ENCODE assay signal across 11 cellular contexts in genomic region chr22:39245130-39246039, GRCh38. TPM values are rescaled to one million over a fixed set of nuclear protein-coding genes. Genes with fewer than 3 reads are reported as not detected.
DNase-seq lines count a peak whose midpoint lies in the region; ATAC-seq, FAIRE-seq and TF ChIP-seq lines count a peak whose summit lies in the region.
"Had no signal": no experiment of that assay in that cellular context is flagged by ENCODE, and none has a peak within 500 bp of the region (broad histone marks: within the 10 kb centered on the region; RNA-seq: fewer than 3 reads in every experiment).

No MANE protein-coding gene starts in this region.

- peak overlapping the region; percentile 82 for H3K4me3 ChIP-seq in left ventricle myocardium inferior
- H3K4me3 ChIP-seq in skeletal muscle satellite cell (ENCODE audit: low read length): no peak overlapping the region
- no peak overlapping the region for H3K4me3 ChIP-seq in osteoblast (ENCODE audit: insufficient read depth, low read length)

- H4K20me1 ChIP-seq in osteoblast (ENCODE audit: insufficient read depth, low read length): no peaks in the 10 kb centered on the region

- H3K4me2 ChIP-seq in skeletal muscle satellite cell (ENCODE audit: low read length) (peak overlapping the region; percentile 79), osteoblast (ENCODE audit: insufficient read depth, low read length) (no peak overlapping the region)

- no peak for TF ChIP-seq CTCF in WTC11 (IDR thresholded peaks at IDR 0.05)
- TF ChIP-seq CTCF in left ventricle myocardium inferior (IDR thresholded peaks at IDR 0.05; ENCODE audit: borderline replicate concordance): no peak
- TF ChIP-seq CTCF in osteoblast (IDR thresholded peaks at IDR 0.05; ENCODE audit: extremely low read depth, low read depth, low read length): no peak

- TF ChIP-seq POLR2A in GM12892 (IDR thresholded peaks at IDR 0.05; ENCODE audit: low read depth, low read length): no peak

- H3K9me3 ChIP-seq in left ventricle myocardium inferior (replicated peaks) (no peaks in the 10 kb centered on the region), skeletal muscle satellite cell (replicated peaks; ENCODE audit: low read length) (no peaks in the 10 kb centered on the region), osteoblast (ENCODE audit: low read depth, low read length) (no peaks in the 10 kb centered on the region)
- H3K9me3 ChIP-seq: transverse colon had no signal

- peaks cover 76% of the 10 kb centered on the region for H3K27me3 Mint-ChIP-seq in WTC11 (ENCODE audit: low read depth)

- intact Hi-C loops in left ventricle myocardium inferior (cut with micrococcal nuclease): no loop called here

- H3K36me3 ChIP-seq in left ventricle myocardium inferior (no peaks in the 10 kb centered on the region), skeletal muscle satellite cell (ENCODE audit: insufficient read depth, low read length) (no peaks in the 10 kb centered on the region), osteoblast (ENCODE audit: insufficient read depth, low read length) (no peaks in the 10 kb centered on the region)
- H3K36me3 ChIP-seq: transverse colon had no signal

- no peak overlapping the region for H2AFZ ChIP-seq in osteoblast (ENCODE audit: low read length)

- H3K79me2 ChIP-seq in osteoblast (ENCODE audit: insufficient read depth, low read length): no peaks in the 10 kb centered on the region

- peaks cover 4% of the 10 kb centered on the region; the same call in 1 of the 2 replicates for H3K36me3 Mint-ChIP-seq in WTC11

- no peak overlapping the region for H3K27ac Mint-ChIP-seq in WTC11
- H3K27ac Mint-ChIP-seq: activated CD4-positive, alpha-beta T cell treated with anti-CD3 and anti-CD28 coated beads, Interleukin-2, amount 10 ng/mL, durations not matched to agents 7 days and 5 days had no signal

- POLR2A ChIA-PET in WTC11 (lab: Charles Lee): interaction anchor here (0.7 to 1.4 kb wide), 4 partner anchors 10 to 44 kb away, joined by 3 to 5 read pairs (median 4); no protein-coding TSS in a partner anchor

- FAIRE-seq in GM12892 (lab: Jason Lieb, UNC): peak; percentile 9

- CTCF ChIA-PET in WTC11 (lab: Charles Lee): interaction anchor here (0.7 to 2.0 kb wide), 10 partner anchors 10 to 110 kb away, joined by 3 to 6 read pairs (median 4); no protein-coding TSS in a partner anchor

- H3K27me3 ChIP-seq in left ventricle myocardium inferior (ENCODE audit: low read depth) (peaks cover 13% of the 10 kb centered on the region), skeletal muscle satellite cell (ENCODE audit: control insufficient read depth, insufficient read depth, low read length) (peaks cover 21% of the 10 kb centered on the region), osteoblast (ENCODE audit: insufficient read depth, low read length) (peaks cover 56% of the 10 kb centered on the region)

- no peaks in the 10 kb centered on the region for H3K9me3 Mint-ChIP-seq in WTC11
- H3K9me3 Mint-ChIP-seq: activated CD4-positive, alpha-beta T cell treated with anti-CD3 and anti-CD28 coated beads, Interleukin-2, amount 10 ng/mL, durations not matched to agents 7 days and 5 days had no signal

- ATAC-seq in WTC11: no peak

- H3K27ac ChIP-seq in left ventricle myocardium inferior (replicated peaks): peak overlapping the region; percentile 97
- H3K27ac ChIP-seq in osteoblast (ENCODE audit: low read depth, low read length): no peak overlapping the region

- peaks cover 27% of the 10 kb centered on the region for H3K4me1 Mint-ChIP-seq in WTC11

- peak overlapping the region; percentile 66 for H3K4me3 Mint-ChIP-seq in WTC11

- peaks cover 88% of the 10 kb centered on the region for H3K4me1 ChIP-seq in left ventricle myocardium inferior
- peaks cover 35% of the 10 kb centered on the region for H3K4me1 ChIP-seq in skeletal muscle satellite cell (ENCODE audit: control insufficient read depth, insufficient read depth, low read length)
- no peaks in the 10 kb centered on the region for H3K4me1 ChIP-seq in osteoblast (ENCODE audit: insufficient read depth, low read length)

- DNase-seq in GM12892 (ENCODE audit: insufficient read length) (no peak), WTC11 (ENCODE audit: low spot score) (no peak), left ventricle myocardium inferior (no peak), D341Med (ENCODE audit: low spot score) (no peak), osteoblast (ENCODE audit: insufficient read length, low spot score, missing footprints) (no peak)
- DNase-seq in activated effector memory CD4-positive, alpha-beta T cell treated with Interleukin-2 at 50 U/mL for 16 hours: no peak
- DNase-seq in stimulated activated CD4-positive, alpha-beta T cell treated with anti-CD3 and anti-CD28 coated beads, Interleukin-4, amount 100 ng/mL, for 24 hours: no peak
- DNase-seq: activated CD4-positive, alpha-beta T cell treated with anti-CD3 and anti-CD28 coated beads, Interleukin-2, amount 10 ng/mL, durations not matched to agents 7 days and 5 days; stimulated activated CD4-positive, alpha-beta T cell treated with anti-CD3 and anti-CD28 coated beads, Interleukin-15, amount 100 ng/mL, for 24 hours had no signal

- H3K9ac ChIP-seq in skeletal muscle satellite cell (ENCODE audit: low read depth, low read length): no peak overlapping the region

TF ChIP-seq in WTC11, 78 proteins besides CTCF, POLR2A, EP300 and RAD21 (continues in another document):
- TF ChIP-seq HMGA2 (CRISPR knock-in tag; IDR thresholded peaks at IDR 0.05) (no peak), SMAD3 (CRISPR knock-in tag; IDR thresholded peaks at IDR 0.05; ENCODE audit: borderline replicate concordance) (no peak), SP1 (CRISPR knock-in tag; conservative IDR thresholded peaks at IDR 0.05) (no peak), ESRRA (CRISPR knock-in tag; IDR thresholded peaks at IDR 0.05; ENCODE audit: borderline replicate concordance) (no peak), OVOL2 (CRISPR knock-in tag; IDR thresholded peaks at IDR 0.05; ENCODE audit: borderline replicate concordance) (no peak), MXD4 (CRISPR knock-in tag; IDR thresholded peaks at IDR 0.05; ENCODE audit: borderline replicate concordance) (no peak), ETV6 (CRISPR knock-in tag; IDR thresholded peaks at IDR 0.05) (no peak), NFYB (CRISPR knock-in tag; conservative IDR thresholded peaks at IDR 0.05; ENCODE audit: low read depth) (no peak), ZNF219 (CRISPR knock-in tag; IDR thresholded peaks at IDR 0.05; ENCODE audit: borderline replicate concordance) (no peak), USF2 (CRISPR knock-in tag; IDR thresholded peaks at IDR 0.05) (peak; percentile 35; the same call in 1 of the 2 replicates), PREB (CRISPR knock-in tag; IDR thresholded peaks at IDR 0.05; ENCODE audit: borderline replicate concordance) (no peak), SMAD4 (CRISPR knock-in tag; IDR thresholded peaks at IDR 0.05) (no peak), KAT7 (CRISPR knock-in tag; IDR thresholded peaks at IDR 0.05; ENCODE audit: borderline replicate concordance) (no peak)
- TF ChIP-seq, protein P1, sequence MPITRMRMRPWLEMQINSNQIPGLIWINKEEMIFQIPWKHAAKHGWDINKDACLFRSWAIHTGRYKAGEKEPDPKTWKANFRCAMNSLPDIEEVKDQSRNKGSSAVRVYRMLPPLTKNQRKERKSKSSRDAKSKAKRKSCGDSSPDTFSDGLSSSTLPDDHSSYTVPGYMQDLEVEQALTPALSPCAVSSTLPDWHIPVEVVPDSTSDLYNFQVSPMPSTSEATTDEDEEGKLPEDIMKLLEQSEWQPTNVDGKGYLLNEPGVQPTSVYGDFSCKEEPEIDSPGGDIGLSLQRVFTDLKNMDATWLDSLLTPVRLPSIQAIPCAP (CRISPR knock-in tag; IDR thresholded peaks at IDR 0.05): no peak
- TF ChIP-seq, protein P2, sequence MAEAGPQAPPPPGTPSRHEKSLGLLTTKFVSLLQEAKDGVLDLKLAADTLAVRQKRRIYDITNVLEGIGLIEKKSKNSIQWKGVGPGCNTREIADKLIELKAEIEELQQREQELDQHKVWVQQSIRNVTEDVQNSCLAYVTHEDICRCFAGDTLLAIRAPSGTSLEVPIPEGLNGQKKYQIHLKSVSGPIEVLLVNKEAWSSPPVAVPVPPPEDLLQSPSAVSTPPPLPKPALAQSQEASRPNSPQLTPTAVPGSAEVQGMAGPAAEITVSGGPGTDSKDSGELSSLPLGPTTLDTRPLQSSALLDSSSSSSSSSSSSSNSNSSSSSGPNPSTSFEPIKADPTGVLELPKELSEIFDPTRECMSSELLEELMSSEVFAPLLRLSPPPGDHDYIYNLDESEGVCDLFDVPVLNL (CRISPR knock-in tag; IDR thresholded peaks at IDR 0.05; ENCODE audit: borderline replicate concordance, low read depth): no peak
- TF ChIP-seq, protein P3, sequence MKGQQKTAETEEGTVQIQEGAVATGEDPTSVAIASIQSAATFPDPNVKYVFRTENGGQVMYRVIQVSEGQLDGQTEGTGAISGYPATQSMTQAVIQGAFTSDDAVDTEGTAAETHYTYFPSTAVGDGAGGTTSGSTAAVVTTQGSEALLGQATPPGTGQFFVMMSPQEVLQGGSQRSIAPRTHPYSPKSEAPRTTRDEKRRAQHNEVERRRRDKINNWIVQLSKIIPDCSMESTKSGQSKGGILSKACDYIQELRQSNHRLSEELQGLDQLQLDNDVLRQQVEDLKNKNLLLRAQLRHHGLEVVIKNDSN (CRISPR knock-in tag; IDR thresholded peaks at IDR 0.05): peak; percentile 51; the same call in 1 of the 2 replicates

RNA-seq across cellular contexts. Expression of gene PDGFB, which starts 0.6 kb away (rescaled TPM):
- polyA plus RNA-seq in GM12892 (2012; ENCODE audit: missing spikeins): 0.64 TPM
- total RNA-seq in WTC11 (2021) (6.8 to 9.2 TPM (median 7.7 TPM) in 3 replicates), left ventricle myocardium inferior (17.2 TPM), osteoblast (under 0.01 TPM in 1 of 2 replicates, not detected in the other)
- 0.25 and 0.87 TPM in 2 replicates for total RNA-seq in skeletal muscle satellite cell (2012; rRNA removed)
